ENCODE assay signal across 12 cellular contexts in genomic region chr7:113796557-113796956, GRCh38.
DNase-seq lines count a peak whose midpoint lies in the region; ATAC-seq, FAIRE-seq and TF ChIP-seq lines count a peak whose summit lies in the region.
"Had no signal": no experiment of that assay in that cellular context is flagged by ENCODE, and none has a peak within 500 bp of the region (broad histone marks: within the 10 kb centered on the region; RNA-seq: fewer than 3 reads in every experiment).

No MANE protein-coding gene starts in this region.

- H3K27me3 ChIP-seq in A673 (replicated peaks; ENCODE audit: insufficient read depth, low read depth, low read length, poor library complexity) (no peaks in the 10 kb centered on the region), adipocyte (replicated peaks; ENCODE audit: control insufficient read depth, insufficient read depth, low read length) (no peaks in the 10 kb centered on the region), stomach (no peaks in the 10 kb centered on the region)
- no peaks in the 10 kb centered on the region for H3K27me3 ChIP-seq in CD4-positive, alpha-beta T cell (ENCODE audit: control insufficient read depth, insufficient read depth, low read length)
- H3K27me3 ChIP-seq: esophagus squamous epithelium had no signal

- H3K36me3 ChIP-seq in A673 (ENCODE audit: insufficient read depth, low read length, poor library complexity, severe bottlenecking) (no peaks in the 10 kb centered on the region), adipocyte (ENCODE audit: control insufficient read depth, insufficient read depth, low read length, severe bottlenecking) (no peaks in the 10 kb centered on the region), stomach (no peaks in the 10 kb centered on the region)
- H3K36me3 ChIP-seq: esophagus squamous epithelium had no signal

- BruUV-seq in A673 (replicated peaks; lab: Mats Ljungman, UMichigan): no TSS peak

- H3K36me3 Mint-ChIP-seq in CD4-positive, alpha-beta T cell (ENCODE audit: low read depth): no peaks in the 10 kb centered on the region

- no peak for TF ChIP-seq POLR2A in stomach (IDR thresholded peaks at IDR 0.05)

- intact Hi-C loops in A673 (cut with micrococcal nuclease; ENCODE audit: unreplicated experiment): no loop called here
- intact Hi-C loops in stomach (cut with DNase I; ENCODE audit: low total_unique reads): no loop called here
- intact Hi-C loops in CD4-positive, alpha-beta T cell (cut with DNase I, micrococcal nuclease): no loop called here

- no peak for TF ChIP-seq EP300 in stomach (IDR thresholded peaks at IDR 0.05)

- no peak for TF ChIP-seq CTCF in A673 (conservative IDR thresholded peaks at IDR 0.05; ENCODE audit: low read depth, low read length)
- no peak for TF ChIP-seq CTCF in stomach (IDR thresholded peaks at IDR 0.05)
- no peak for TF ChIP-seq CTCF in CD4-positive, alpha-beta T cell (IDR thresholded peaks at IDR 0.05)
- TF ChIP-seq CTCF in GM20000 (IDR thresholded peaks at IDR 0.05; ENCODE audit: extremely low read depth, missing control alignments): no peak

- DNase-seq in A673 (ENCODE audit: low spot score) (peak; percentile 1), HTR-8/SVneo (ENCODE audit: insufficient read length, low spot score) (peak; percentile 4), adipocyte (ENCODE audit: low read depth) (peak; percentile 90), foreskin melanocyte (peak; percentile 13), stomach (no peak), GM20000 (ENCODE audit: low spot score) (no peak)
- DNase-seq in CD4-positive, alpha-beta T cell: no peak
- DNase-seq: esophagus squamous epithelium, right cardiac atrium, T-helper 1 cell had no signal

- ATAC-seq in CD4-positive, alpha-beta T cell (ENCODE audit: poor library complexity): no peak
- ATAC-seq in GM21447 (IDR thresholded peaks at IDR 0.05; ENCODE audit: unreplicated experiment): no peak
- ATAC-seq: right cardiac atrium had no signal

- no peak overlapping the region for H3K4me3 Mint-ChIP-seq in CD4-positive, alpha-beta T cell

- no peak overlapping the region for H3K27ac Mint-ChIP-seq in CD4-positive, alpha-beta T cell

- no peak overlapping the region for H3K9ac ChIP-seq in adipocyte (ENCODE audit: low read length)

- no peaks in the 10 kb centered on the region for H3K4me1 Mint-ChIP-seq in CD4-positive, alpha-beta T cell (ENCODE audit: low read depth)

- H3K4me3 ChIP-seq in A673 (ENCODE audit: low read depth, low read length, poor library complexity, severe bottlenecking) (no peak overlapping the region), adipocyte (ENCODE audit: low read length) (no peak overlapping the region), stomach (no peak overlapping the region)
- H3K4me3 ChIP-seq: esophagus squamous epithelium, lung had no signal

- H3K27ac ChIP-seq in A673 (ENCODE audit: low read depth, low read length, poor library complexity, severe bottlenecking) (no peak overlapping the region), stomach (no peak overlapping the region)
- H3K27ac ChIP-seq in CD4-positive, alpha-beta T cell (ENCODE audit: low read depth, low read length): no peak overlapping the region
- H3K27ac ChIP-seq: esophagus squamous epithelium had no signal

- no peaks in the 10 kb centered on the region for H3K9me3 ChIP-seq in A673 (ENCODE audit: low read depth, low read length, poor library complexity, severe bottlenecking)
- H3K9me3 ChIP-seq in adipocyte (ENCODE audit: control insufficient read depth, low read length): no peaks in the 10 kb centered on the region
- H3K9me3 ChIP-seq in stomach: no peaks in the 10 kb centered on the region
- no peaks in the 10 kb centered on the region for H3K9me3 ChIP-seq in CD4-positive, alpha-beta T cell (ENCODE audit: control insufficient read depth, low read length)
- H3K9me3 ChIP-seq: esophagus squamous epithelium had no signal

- no peaks in the 10 kb centered on the region for H3K4me1 ChIP-seq in A673 (ENCODE audit: insufficient read depth, low read length, poor library complexity, severe bottlenecking)
- H3K4me1 ChIP-seq in adipocyte (ENCODE audit: control insufficient read depth, insufficient read depth, low read length): peaks cover 7% of the 10 kb centered on the region
- H3K4me1 ChIP-seq in stomach: no peaks in the 10 kb centered on the region
- H3K4me1 ChIP-seq: esophagus squamous epithelium had no signal

- POLR2A ChIA-PET in A673 (lab: Charles Lee; ENCODE audit: low non-redundant PET): no interaction called here
- POLR2A ChIA-PET in CD4-positive, alpha-beta T cell (lab: Charles Lee): no interaction called here

- FAIRE-seq in HTR-8/SVneo (lab: Jason Lieb, UNC): no peak

- H3K27me3 Mint-ChIP-seq in CD4-positive, alpha-beta T cell: no peaks in the 10 kb centered on the region

- no peaks in the 10 kb centered on the region for H3K9me3 Mint-ChIP-seq in CD4-positive, alpha-beta T cell

- 52 to 78% (median 66%) methylated on average over 2 of the region's 2 CpGs for WGBS in stomach, 5 donors

- CTCF ChIA-PET in A673 (lab: Charles Lee): no interaction called here
- CTCF ChIA-PET in CD4-positive, alpha-beta T cell (lab: Charles Lee): no interaction called here

Comparison
In these comparisons a context has a peak if more than half of its experiments do, and no peak if none do; other contexts are left out.
1. DNase-seq: peak in A673 (single experiment), HTR-8/SVneo (single experiment), adipocyte (single experiment) and foreskin melanocyte (single experiment); none in stomach (single experiment), CD4-positive, alpha-beta T cell (0 of 10) and GM20000 (single experiment).